In genomic region chr2:88136817-88137216, GRCh38 we compare ENCODE assay signal across 1 cellular context.
A peak's percentile ranks its signal among the peaks of the same experiment; 100 is the strongest.
TF ChIP-seq lines count a peak whose summit lies in the region.

No MANE protein-coding gene starts in this region.

TF ChIP-seq in HepG2, 621 proteins besides CTCF, POLR2A, EP300 and RAD21 (continued from another document and continues in another):
- no peak for TF ChIP-seq TIGD3 (CRISPR knock-in tag; IDR thresholded peaks at IDR 0.05; ENCODE audit: borderline replicate concordance)
- TF ChIP-seq SATB2 (CRISPR knock-in tag; IDR thresholded peaks at IDR 0.05) = no peak
- TF ChIP-seq ZSCAN5A (CRISPR knock-in tag; IDR thresholded peaks at IDR 0.05; ENCODE audit: borderline replicate concordance) = peak; percentile 51; the same call in 1 of the 2 replicates
- TF ChIP-seq NCOR1 (IDR thresholded peaks at IDR 0.05; ENCODE audit: borderline replicate concordance, low read length) = peak; percentile 68; the same call in 1 of the 2 replicates
- TF ChIP-seq ZNF660 (CRISPR knock-in tag; IDR thresholded peaks at IDR 0.05; ENCODE audit: borderline replicate concordance, low read depth) = no peak
- TF ChIP-seq ZNF124 (CRISPR knock-in tag; IDR thresholded peaks at IDR 0.05) = no peak
- TF ChIP-seq ZEB1 (IDR thresholded peaks at IDR 0.05; ENCODE audit: insufficient replicate concordance, low read depth) = no peak
- no peak for TF ChIP-seq NR1H2 (CRISPR knock-in tag; IDR thresholded peaks at IDR 0.05; ENCODE audit: borderline replicate concordance, low read depth)
- TF ChIP-seq ISL2 (CRISPR knock-in tag; IDR thresholded peaks at IDR 0.05) = peak; percentile 49; the same call in 1 of the 2 replicates
- no peak for TF ChIP-seq SUZ12 (IDR thresholded peaks at IDR 0.05; ENCODE audit: low read depth, low read length)
- TF ChIP-seq FOXO1 (CRISPR knock-in tag; IDR thresholded peaks at IDR 0.05) = peak; percentile 31; the same call in 1 of the 2 replicates
- TF ChIP-seq TFAP4 (IDR thresholded peaks at IDR 0.05; ENCODE audit: borderline replicate concordance, low read depth) = peak; percentile 69; the same call in 1 of the 2 replicates
- no peak for TF ChIP-seq ZFP82 (CRISPR knock-in tag; IDR thresholded peaks at IDR 0.05; ENCODE audit: borderline replicate concordance)
- no peak for TF ChIP-seq ZNF367 (CRISPR knock-in tag; IDR thresholded peaks at IDR 0.05; ENCODE audit: borderline replicate concordance)
- TF ChIP-seq SAFB2 (CRISPR knock-in tag; IDR thresholded peaks at IDR 0.05; ENCODE audit: borderline replicate concordance, low read depth) = no peak
- TF ChIP-seq FOXA3 (CRISPR knock-in tag; IDR thresholded peaks at IDR 0.05) = peak; percentile 81
- TF ChIP-seq ZSCAN20 (CRISPR knock-in tag; IDR thresholded peaks at IDR 0.05; ENCODE audit: borderline replicate concordance) = no peak
- TF ChIP-seq MLXIP (CRISPR knock-in tag; IDR thresholded peaks at IDR 0.05; ENCODE audit: borderline replicate concordance) = no peak
- TF ChIP-seq TEAD2 (CRISPR knock-in tag; IDR thresholded peaks at IDR 0.05) = no peak
- 0 out of 2 replicates have a peak, but pooled peaks have one; percentile 17 for TF ChIP-seq XBP1 (CRISPR knock-in tag; IDR thresholded peaks at IDR 0.05)
- no peak for TF ChIP-seq ZNF143 (CRISPR knock-in tag; IDR thresholded peaks at IDR 0.05)
- no peak for TF ChIP-seq IRX3 (CRISPR knock-in tag; IDR thresholded peaks at IDR 0.05; ENCODE audit: borderline replicate concordance, low read depth)
- no peak for TF ChIP-seq ZNF607 (CRISPR knock-in tag; IDR thresholded peaks at IDR 0.05; ENCODE audit: borderline replicate concordance)
- TF ChIP-seq CEBPG (CRISPR knock-in tag; IDR thresholded peaks at IDR 0.05) = peak; percentile 88
- TF ChIP-seq GTF2F1 (IDR thresholded peaks at IDR 0.05; ENCODE audit: low read length) = no peak
- 0 out of 2 replicates have a peak, but pooled peaks have one; percentile 27 for TF ChIP-seq ZNF749 (CRISPR knock-in tag; IDR thresholded peaks at IDR 0.05; ENCODE audit: borderline replicate concordance)
- TF ChIP-seq ZNF790 (CRISPR knock-in tag; IDR thresholded peaks at IDR 0.05; ENCODE audit: borderline replicate concordance) = no peak
- TF ChIP-seq GZF1 (CRISPR knock-in tag; IDR thresholded peaks at IDR 0.05) = no peak
- 0 out of 2 replicates have a peak, but pooled peaks have one; percentile 19 for TF ChIP-seq RFXANK (CRISPR knock-in tag; IDR thresholded peaks at IDR 0.05)
- no peak for TF ChIP-seq NPAS2 (CRISPR knock-in tag; IDR thresholded peaks at IDR 0.05; ENCODE audit: borderline replicate concordance)
- TF ChIP-seq ZBTB37 (CRISPR knock-in tag; IDR thresholded peaks at IDR 0.05) = no peak
- no peak for TF ChIP-seq KAT2B (IDR thresholded peaks at IDR 0.05; ENCODE audit: borderline replicate concordance, low read depth, low read length)
- TF ChIP-seq TFDP2 (CRISPR knock-in tag; IDR thresholded peaks at IDR 0.05) = 0 out of 2 replicates have a peak, but pooled peaks have one; percentile 42
- peak; percentile 41; the same call in 1 of the 2 replicates for TF ChIP-seq PITX1 (CRISPR knock-in tag; IDR thresholded peaks at IDR 0.05)
- TF ChIP-seq ZNF333 (CRISPR knock-in tag; IDR thresholded peaks at IDR 0.05; ENCODE audit: borderline replicate concordance) = no peak
- TF ChIP-seq CBX5 (CRISPR knock-in tag; IDR thresholded peaks at IDR 0.05; ENCODE audit: borderline replicate concordance) = 0 out of 2 replicates have a peak, but pooled peaks have one; percentile 36
- no peak for TF ChIP-seq SIN3B (IDR thresholded peaks at IDR 0.05; ENCODE audit: low read length)
- no peak for TF ChIP-seq ZNF337 (CRISPR knock-in tag; IDR thresholded peaks at IDR 0.05; ENCODE audit: borderline replicate concordance, low read depth)
- TF ChIP-seq CENPT (CRISPR knock-in tag; IDR thresholded peaks at IDR 0.05; ENCODE audit: low read depth) = no peak
- TF ChIP-seq ZNF282 (IDR thresholded peaks at IDR 0.05; ENCODE audit: partially characterized antibody) = no peak
- TF ChIP-seq ZNF788 (CRISPR knock-in tag; IDR thresholded peaks at IDR 0.05; ENCODE audit: borderline replicate concordance) = peak; percentile 50; the same call in 1 of the 2 replicates
- TF ChIP-seq JUN (CRISPR knock-in tag; IDR thresholded peaks at IDR 0.05) = no peak
- TF ChIP-seq BRF2 (CRISPR knock-in tag; IDR thresholded peaks at IDR 0.05) = no peak
- no peak for TF ChIP-seq NKX3-1 (CRISPR knock-in tag; IDR thresholded peaks at IDR 0.05)
- TF ChIP-seq SOX13 (IDR thresholded peaks at IDR 0.05) = peak; percentile 54; the same call in 1 of the 2 replicates
- peak in 1 of 2 experiments; percentile 93; a peak in 2 of 4 replicates for TF ChIP-seq SOX13 (CRISPR knock-in tag; conservative IDR thresholded peaks at IDR 0.05 in 1 of 2, IDR thresholded peaks at IDR 0.05 in 1 of 2)
- no peak for TF ChIP-seq ZNF766 (CRISPR knock-in tag; IDR thresholded peaks at IDR 0.05; ENCODE audit: borderline replicate concordance)
- peak; percentile 80 for TF ChIP-seq MED1 (CRISPR knock-in tag; IDR thresholded peaks at IDR 0.05)
- no peak for TF ChIP-seq SOX6 (IDR thresholded peaks at IDR 0.05)
- peak; percentile 78 for TF ChIP-seq SOX6 (CRISPR knock-in tag; IDR thresholded peaks at IDR 0.05)
- TF ChIP-seq HMGA1 (CRISPR knock-in tag; conservative IDR thresholded peaks at IDR 0.05) = no peak
- no peak for TF ChIP-seq ZNF740 (CRISPR knock-in tag; IDR thresholded peaks at IDR 0.05)
- no peak for TF ChIP-seq FLYWCH1 (CRISPR knock-in tag; IDR thresholded peaks at IDR 0.05)
- no peak for TF ChIP-seq RBFOX2 (IDR thresholded peaks at IDR 0.05; ENCODE audit: low read depth, low read length)
- TF ChIP-seq ZNF678 (CRISPR knock-in tag; IDR thresholded peaks at IDR 0.05) = no peak
- TF ChIP-seq ZKSCAN8 (CRISPR knock-in tag; IDR thresholded peaks at IDR 0.05; ENCODE audit: borderline replicate concordance) = peak; percentile 85; the same call in 1 of the 2 replicates
- TF ChIP-seq RORA (CRISPR knock-in tag; IDR thresholded peaks at IDR 0.05) = no peak
- no peak for TF ChIP-seq ZNF343 (CRISPR knock-in tag; IDR thresholded peaks at IDR 0.05)
- no peak for TF ChIP-seq GPN1 (CRISPR knock-in tag; IDR thresholded peaks at IDR 0.05; ENCODE audit: borderline replicate concordance)
- TF ChIP-seq ZNF629 (CRISPR knock-in tag; conservative IDR thresholded peaks at IDR 0.05) = no peak
- peak; percentile 77 for TF ChIP-seq NCOA2 (CRISPR knock-in tag; IDR thresholded peaks at IDR 0.05)
- TF ChIP-seq ZNF704 (CRISPR knock-in tag; IDR thresholded peaks at IDR 0.05; ENCODE audit: borderline replicate concordance) = no peak
